In the genomic region with DNA sequence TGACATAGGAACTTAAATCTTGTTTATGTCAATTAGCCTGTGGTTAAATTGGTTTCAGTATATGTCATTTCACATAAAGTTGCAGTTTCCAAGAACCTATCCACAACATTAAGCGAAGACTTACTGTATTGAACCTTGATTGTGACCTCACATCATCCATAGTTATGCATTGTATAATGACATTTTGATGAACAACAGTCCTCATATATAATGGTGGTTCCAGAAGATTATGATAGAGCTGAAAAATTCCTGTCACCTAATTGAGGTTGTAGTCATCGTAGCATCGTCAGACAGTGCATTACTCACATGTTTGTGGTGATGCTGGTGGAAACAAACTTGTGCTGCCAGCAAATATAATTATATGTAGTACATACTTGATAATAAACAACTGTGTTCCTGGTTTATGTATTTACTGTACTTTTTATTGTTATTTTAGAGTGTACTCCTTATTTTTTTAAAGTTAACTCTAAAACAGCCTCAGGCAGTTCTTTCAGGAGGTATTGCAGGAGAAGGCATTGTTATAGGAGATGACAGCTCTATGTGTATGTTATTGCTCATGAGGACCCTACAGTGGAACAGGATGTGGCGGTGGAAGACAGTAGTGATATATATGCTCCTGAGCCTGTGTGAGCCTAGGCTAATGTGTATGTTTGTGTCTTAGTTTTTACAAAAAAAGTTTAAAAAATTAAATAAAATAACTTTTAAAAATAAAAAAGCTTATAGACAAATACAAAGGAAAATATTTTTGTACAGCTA, we compare ENCODE assay signal across 10 cellular contexts. TPM values are rescaled to one million over a fixed set of nuclear protein-coding genes. Genes with fewer than 3 reads are reported as not detected.
DNase-seq lines count a peak whose midpoint lies in the region; ATAC-seq, FAIRE-seq and TF ChIP-seq lines count a peak whose summit lies in the region.
"Had no signal": no experiment of that assay in that cellular context is flagged by ENCODE, and none has a peak within 500 bp of the region (broad histone marks: within the 10 kb centered on the region; RNA-seq: fewer than 3 reads in every experiment).

No MANE protein-coding gene starts in this region.

- FAIRE-seq in urothelium cell line (lab: Jason Lieb, UNC) = no peak
- FAIRE-seq: D721Med had no signal

- no peak overlapping the region for H3K27ac ChIP-seq in spleen

- intact Hi-C loops in spleen (cut with DNase I; ENCODE audit: low total_unique reads) = no loop called here

- H3K9me3 ChIP-seq in adipocyte (ENCODE audit: control insufficient read depth, low read length) (no peaks in the 10 kb centered on the region), spleen (no peaks in the 10 kb centered on the region)

- no peaks in the 10 kb centered on the region for H3K9me3 Mint-ChIP-seq in activated naive CD4-positive, alpha-beta T cell treated with anti-CD3 and anti-CD28 coated beads, Interleukin-2, amount 50 U/mL, for 72 hours

- H3K27me3 ChIP-seq in adipocyte (replicated peaks; ENCODE audit: control insufficient read depth, insufficient read depth, low read length) (no peaks in the 10 kb centered on the region), spleen (replicated peaks in 1 of 7) (no peaks in the 10 kb centered on the region)

- H3K36me3 ChIP-seq in adipocyte (ENCODE audit: control insufficient read depth, insufficient read depth, low read length, severe bottlenecking) = no peaks in the 10 kb centered on the region
- H3K36me3 ChIP-seq in spleen = no peaks in the 10 kb centered on the region

- no peak for TF ChIP-seq POLR2A in spleen (IDR thresholded peaks at IDR 0.05)

- 82 to 90% (median 86%) methylated on average over 4 of the region's 4 CpGs for WGBS in spleen, 5 donors

- no peak for TF ChIP-seq CTCF in spleen (IDR thresholded peaks at IDR 0.05 in 8 of 11, conservative IDR thresholded peaks at IDR 0.05 in 3 of 11)

- no peak overlapping the region for H3K9ac ChIP-seq in adipocyte (ENCODE audit: low read length)

- peaks cover 0 to 6% of the 10 kb centered on the region in 2 donors for H3K36me3 Mint-ChIP-seq in activated naive CD4-positive, alpha-beta T cell treated with anti-CD3 and anti-CD28 coated beads, Interleukin-2, amount 50 U/mL, for 72 hours

- H3K4me1 ChIP-seq in adipocyte (ENCODE audit: control insufficient read depth, insufficient read depth, low read length) (peaks cover 7% of the 10 kb centered on the region), spleen (peaks cover 0 to 3% (median 0%) of the 10 kb centered on the region in 6 donors)

- no peak for DNase-seq in activated naive CD4-positive, alpha-beta T cell treated with anti-CD3 and anti-CD28 coated beads, Interleukin-2, amount 50 U/mL, for 72 hours (ENCODE audit: low spot score in 2 of 2)
- DNase-seq in activated naive CD4-positive, alpha-beta T cell (lab: John Stamatoyannopoulos, UW) = no peak
- peak; percentile 80 for DNase-seq in adipocyte (ENCODE audit: low read depth)
- peak; percentile 4 for DNase-seq in urothelium cell line (ENCODE audit: low spot score)
- DNase-seq in spleen = no peak
- DNase-seq in central memory CD4-positive, alpha-beta T cell = no peak
- DNase-seq in NK-92 (lab: John Stamatoyannopoulos, UW; ENCODE audit: unreplicated experiment) = no peak
- DNase-seq: activated effector memory CD4-positive, alpha-beta T cell treated with anti-CD3 and anti-CD28 coated beads, Interleukin-2, amount 50 U/mL, for 16 hours had no signal

- peak overlapping the region in 1 of 2 donors; percentile 73 for H3K27ac Mint-ChIP-seq in activated naive CD4-positive, alpha-beta T cell treated with anti-CD3 and anti-CD28 coated beads, Interleukin-2, amount 50 U/mL, for 72 hours

- H3K4me3 ChIP-seq in adipocyte (ENCODE audit: low read length) = no peak overlapping the region
- no peak overlapping the region for H3K4me3 ChIP-seq in spleen

- peak; percentile 52 to 79 for ATAC-seq in activated naive CD4-positive, alpha-beta T cell treated with anti-CD3 and anti-CD28 coated beads, Interleukin-2, amount 50 U/mL, for 72 hours
- ATAC-seq in HG03135 (IDR thresholded peaks at IDR 0.05; ENCODE audit: unreplicated experiment) = peak; percentile 74

RNA-seq across cellular contexts. Expression of gene UBE2E3, which starts 56.6 kb away (rescaled TPM):
- total RNA-seq in activated naive CD4-positive, alpha-beta T cell treated with anti-CD3 and anti-CD28 coated beads, Interleukin-2, amount 50 U/mL, for 72 hours = 10 to 100 TPM; 35.5 to 36.2 TPM
- 10 to 100 TPM; 29.9 to 66.5 (median 49.9) TPM for total RNA-seq in spleen
- 10 to 100 TPM; 36.5 to 49.5 (median 46.7) TPM for polyA plus RNA-seq in spleen

Comparison
In these comparisons a context has a peak if more than half of its experiments do, and no peak if none do; other contexts are left out.
1. DNase-seq: peak in adipocyte (single experiment) and urothelium cell line (single experiment); none in activated naive CD4-positive, alpha-beta T cell treated with anti-CD3 and anti-CD28 coated beads, Interleukin-2, amount 50 U/mL, for 72 hours (0 of 2), activated naive CD4-positive, alpha-beta T cell (0 of 4), spleen (single experiment), central memory CD4-positive, alpha-beta T cell (single experiment) and NK-92 (single experiment).